25 cellular contexts compared by ENCODE assay signal in genomic region chr9:21825637-21826036, GRCh38.
"Had no signal": no experiment of that assay in that cellular context is flagged by ENCODE, and none has a peak within 500 bp of the region (broad histone marks: within the 10 kb centered on the region; RNA-seq: fewer than 3 reads in every experiment).

No MANE protein-coding gene starts in this region.

- DNase-seq: activated CD4-positive, alpha-beta memory T cell treated with anti-CD3 and anti-CD28 coated beads for 36 hours; activated CD4-positive, alpha-beta T cell treated with anti-CD3 and anti-CD28 coated beads for 48 hours; activated naive CD4-positive, alpha-beta T cell treated with Interleukin-2 at 50 U/mL for 16 hours; activated naive CD8-positive, alpha-beta T cell treated with anti-CD3 and anti-CD28 coated beads for 36 hours; activated T-cell treated with anti-CD3 and anti-CD28 coated beads, Interleukin-2, amount 50 U/mL, for 48 hours; central memory CD4-positive, alpha-beta T cell; dermis blood vessel endothelial cell; effector CD8-positive, alpha-beta T cell; foreskin melanocyte; immature natural killer cell; left lung; naive thymus-derived CD8-positive, alpha-beta T cell; posterior cingulate gyrus; small intestine; stimulated activated CD4-positive, alpha-beta T cell treated with anti-CD3 and anti-CD28 coated beads, Interleukin-2, amount 100 ng/mL, for 24 hours; stomach had no signal

- FAIRE-seq: astrocyte, endothelial cell of umbilical vein had no signal

- ATAC-seq: esophagus mucosa; left lung; naive thymus-derived CD8-positive, alpha-beta T cell; sciatic nerve; stimulated activated effector memory CD8-positive, alpha-beta T cell treated with anti-CD3 and anti-CD28 coated beads, Interleukin-12 subunit alpha, Interleukin-12 subunit beta, amount 100 ng/mL, for 72 hours had no signal

- H3K4me2 ChIP-seq: hepatocyte, neural progenitor cell had no signal

- H3K9me3 ChIP-seq: left lung, suprapubic skin had no signal

- H3K4me3 ChIP-seq: hepatocyte, left lung, neural progenitor cell, stomach, suprapubic skin, tibial nerve had no signal

- H3K27ac ChIP-seq: hepatocyte, left lung, neural progenitor cell, stomach, suprapubic skin, tibial nerve had no signal

- H3K4me1 ChIP-seq: left lung, neural progenitor cell, stomach, suprapubic skin had no signal
